ENCODE assay signal across 12 cellular contexts in genomic region chr11:116989184-116989583, GRCh38.
A peak's percentile ranks its signal among the peaks of the same experiment; 100 is the strongest.
DNase-seq lines count a peak whose midpoint lies in the region; ATAC-seq and TF ChIP-seq lines count a peak whose summit lies in the region.
"Had no signal": no experiment of that assay in that cellular context is flagged by ENCODE, and none has a peak within 500 bp of the region (broad histone marks: within the 10 kb centered on the region; RNA-seq: fewer than 3 reads in every experiment).

No MANE protein-coding gene starts in this region.

- H3K27me3 ChIP-seq in muscle layer of duodenum (ENCODE audit: low read depth, low read length) (no peaks in the 10 kb centered on the region), thyroid gland (no peaks in the 10 kb centered on the region)

- POLR2A ChIA-PET in activated CD4-positive, alpha-beta T cell treated with anti-CD3 and anti-CD28 coated beads for 36 hours (lab: Charles Lee), result interaction anchor here (0.7 kb wide), 1 partner anchor 101 kb away, joined by 7 read pairs; no protein-coding TSS in a partner anchor
- POLR2A ChIA-PET in activated CD4-positive, alpha-beta T cell treated with anti-CD3 and anti-CD28 coated beads, Interleukin-2, amount 10 ng/mL, durations not matched to agents 7 days and 5 days (lab: Charles Lee), result no interaction called here
- POLR2A ChIA-PET in WTC11 (lab: Charles Lee), result no interaction called here

- H3K27ac ChIP-seq in muscle layer of duodenum (ENCODE audit: low read length) (peak overlapping the region; percentile 73), thyroid gland (peak overlapping the region in 2 of 3 donors; percentile 44 to 52)
- H3K27ac ChIP-seq: parathyroid adenoma had no signal

- no peak overlapping the region for H3K4me3 ChIP-seq in muscle layer of duodenum (ENCODE audit: low read depth in 1 of 2, low read length in 2 of 2)
- H3K4me3 ChIP-seq in thyroid gland (replicated peaks in 1 of 3), result no peak overlapping the region

- peaks cover 40 to 42% of the 10 kb centered on the region in 2 donors for H3K4me1 ChIP-seq in muscle layer of duodenum (ENCODE audit: control insufficient read depth in 1 of 2, insufficient read depth in 2 of 2, low read length in 2 of 2)
- peaks cover 48 to 63% of the 10 kb centered on the region in 2 donors for H3K4me1 ChIP-seq in thyroid gland
- H3K4me1 ChIP-seq: parathyroid adenoma had no signal

- TF ChIP-seq CTCF in thyroid gland (IDR thresholded peaks at IDR 0.05) (no peak), WTC11 (IDR thresholded peaks at IDR 0.05) (no peak)

- DNase-seq in activated CD4-positive, alpha-beta T cell treated with anti-CD3 and anti-CD28 coated beads for 36 hours, result no peak
- no peak for DNase-seq in activated CD4-positive, alpha-beta T cell treated with anti-CD3 and anti-CD28 coated beads, Interleukin-2, amount 10 ng/mL, durations not matched to agents 7 days and 5 days
- no peak for DNase-seq in activated T-helper 2 cell treated with anti-CD3 and anti-CD28 coated beads, Interferon-gamma antibody, Interleukin-2, Interleukin-4, amounts not matched to agents 10 μg/mL and 5 μg/mL and 100 μg/mL, durations not matched to agents 14 hours and 24 hours and 36 hours (ENCODE audit: low spot score)
- DNase-seq in thyroid gland (no peak), NCI-H524 (lab: John Stamatoyannopoulos, UW) (no peak), WTC11 (ENCODE audit: low spot score) (no peak)
- DNase-seq: NCI-H2029 treated with DMSO at 0.1 percent for 48 hours; NK-92 treated with Interleukin-12 subunit alpha and Interleukin-12 subunit beta, amount 100 ng/mL, for 24 hours had no signal

- H3K36me3 ChIP-seq in muscle layer of duodenum (ENCODE audit: control insufficient read depth in 1 of 2, insufficient read depth in 2 of 2, low read length in 2 of 2), result no peaks in the 10 kb centered on the region
- H3K36me3 ChIP-seq in thyroid gland, result no peaks in the 10 kb centered on the region

- no peaks in the 10 kb centered on the region for H3K27me3 Mint-ChIP-seq in activated CD4-positive, alpha-beta T cell treated with anti-CD3 and anti-CD28 coated beads for 36 hours
- H3K27me3 Mint-ChIP-seq in activated CD4-positive, alpha-beta T cell treated with anti-CD3 and anti-CD28 coated beads, Interleukin-2, amount 10 ng/mL, durations not matched to agents 7 days and 5 days, result no peaks in the 10 kb centered on the region
- H3K27me3 Mint-ChIP-seq in activated T-helper 2 cell treated with anti-CD3 and anti-CD28 coated beads, Interferon-gamma antibody, Interleukin-2, Interleukin-4, amounts not matched to agents 10 μg/mL and 5 μg/mL and 100 μg/mL, durations not matched to agents 14 hours and 24 hours and 36 hours (ENCODE audit: low read depth), result no peaks in the 10 kb centered on the region
- no peaks in the 10 kb centered on the region for H3K27me3 Mint-ChIP-seq in WTC11 (ENCODE audit: low read depth)

- H3K4me1 Mint-ChIP-seq in activated CD4-positive, alpha-beta T cell treated with anti-CD3 and anti-CD28 coated beads for 36 hours, result peaks cover 81% of the 10 kb centered on the region
- H3K4me1 Mint-ChIP-seq in activated CD4-positive, alpha-beta T cell treated with anti-CD3 and anti-CD28 coated beads, Interleukin-2, amount 10 ng/mL, durations not matched to agents 7 days and 5 days, result peaks cover 68% of the 10 kb centered on the region
- H3K4me1 Mint-ChIP-seq in activated T-helper 2 cell treated with anti-CD3 and anti-CD28 coated beads, Interferon-gamma antibody, Interleukin-2, Interleukin-4, amounts not matched to agents 10 μg/mL and 5 μg/mL and 100 μg/mL, durations not matched to agents 14 hours and 24 hours and 36 hours (ENCODE audit: low read depth), result peaks cover 60% of the 10 kb centered on the region
- peaks cover 64% of the 10 kb centered on the region for H3K4me1 Mint-ChIP-seq in WTC11

- ATAC-seq in activated CD4-positive, alpha-beta T cell treated with anti-CD3 and anti-CD28 coated beads for 36 hours, result no peak
- no peak for ATAC-seq in HG03159 (IDR thresholded peaks at IDR 0.05; ENCODE audit: unreplicated experiment)
- no peak for ATAC-seq in WTC11
- ATAC-seq: activated CD4-positive, CD25-positive, alpha-beta regulatory T cell treated with anti-CD3 and anti-CD28 coated beads, Interleukin-2, amount 50 U/mL, for 24 hours had no signal

- H3K27ac Mint-ChIP-seq in activated CD4-positive, alpha-beta T cell treated with anti-CD3 and anti-CD28 coated beads for 36 hours, result peak overlapping the region; percentile 28
- H3K27ac Mint-ChIP-seq in activated CD4-positive, alpha-beta T cell treated with anti-CD3 and anti-CD28 coated beads, Interleukin-2, amount 10 ng/mL, durations not matched to agents 7 days and 5 days, result no peak overlapping the region
- peak overlapping the region; percentile 14 for H3K27ac Mint-ChIP-seq in activated T-helper 2 cell treated with anti-CD3 and anti-CD28 coated beads, Interferon-gamma antibody, Interleukin-2, Interleukin-4, amounts not matched to agents 10 μg/mL and 5 μg/mL and 100 μg/mL, durations not matched to agents 14 hours and 24 hours and 36 hours
- no peak overlapping the region; the same call in 1 of the 2 replicates for H3K27ac Mint-ChIP-seq in WTC11

- H3K4me3 Mint-ChIP-seq in activated CD4-positive, alpha-beta T cell treated with anti-CD3 and anti-CD28 coated beads for 36 hours, result no peak overlapping the region
- no peak overlapping the region for H3K4me3 Mint-ChIP-seq in activated CD4-positive, alpha-beta T cell treated with anti-CD3 and anti-CD28 coated beads, Interleukin-2, amount 10 ng/mL, durations not matched to agents 7 days and 5 days
- H3K4me3 Mint-ChIP-seq in activated T-helper 2 cell treated with anti-CD3 and anti-CD28 coated beads, Interferon-gamma antibody, Interleukin-2, Interleukin-4, amounts not matched to agents 10 μg/mL and 5 μg/mL and 100 μg/mL, durations not matched to agents 14 hours and 24 hours and 36 hours (ENCODE audit: low read depth), result no peak overlapping the region
- no peak overlapping the region for H3K4me3 Mint-ChIP-seq in WTC11

- H3K36me3 Mint-ChIP-seq in activated CD4-positive, alpha-beta T cell treated with anti-CD3 and anti-CD28 coated beads for 36 hours (ENCODE audit: low read depth), result peaks cover 9% of the 10 kb centered on the region
- H3K36me3 Mint-ChIP-seq in activated CD4-positive, alpha-beta T cell treated with anti-CD3 and anti-CD28 coated beads, Interleukin-2, amount 10 ng/mL, durations not matched to agents 7 days and 5 days (ENCODE audit: low read depth), result peaks cover 6% of the 10 kb centered on the region
- peaks cover 7% of the 10 kb centered on the region for H3K36me3 Mint-ChIP-seq in activated T-helper 2 cell treated with anti-CD3 and anti-CD28 coated beads, Interferon-gamma antibody, Interleukin-2, Interleukin-4, amounts not matched to agents 10 μg/mL and 5 μg/mL and 100 μg/mL, durations not matched to agents 14 hours and 24 hours and 36 hours (ENCODE audit: low read depth)
- H3K36me3 Mint-ChIP-seq in WTC11, result no peaks in the 10 kb centered on the region

- intact Hi-C loops in activated CD4-positive, alpha-beta T cell treated with anti-CD3 and anti-CD28 coated beads for 36 hours (cut with DNase I, micrococcal nuclease), result loop anchor here in 1 of 2 experiments (5.0 kb wide), 1 partner anchor 137 kb away; no protein-coding TSS in a partner anchor
- intact Hi-C loops in activated T-helper 2 cell treated with anti-CD3 and anti-CD28 coated beads, Interferon-gamma antibody, Interleukin-2, Interleukin-4, amounts not matched to agents 10 μg/mL and 5 μg/mL and 100 μg/mL, durations not matched to agents 14 hours and 24 hours and 36 hours (cut with micrococcal nuclease), result no loop called here
- intact Hi-C loops in thyroid gland (cut with DNase I), result loop anchor here (10.0 kb wide), 1 partner anchor 94 kb away; no protein-coding TSS in a partner anchor

- no peaks in the 10 kb centered on the region for H3K9me3 Mint-ChIP-seq in activated CD4-positive, alpha-beta T cell treated with anti-CD3 and anti-CD28 coated beads for 36 hours (ENCODE audit: low read depth)
- no peaks in the 10 kb centered on the region for H3K9me3 Mint-ChIP-seq in activated CD4-positive, alpha-beta T cell treated with anti-CD3 and anti-CD28 coated beads, Interleukin-2, amount 10 ng/mL, durations not matched to agents 7 days and 5 days
- no peaks in the 10 kb centered on the region for H3K9me3 Mint-ChIP-seq in activated T-helper 2 cell treated with anti-CD3 and anti-CD28 coated beads, Interferon-gamma antibody, Interleukin-2, Interleukin-4, amounts not matched to agents 10 μg/mL and 5 μg/mL and 100 μg/mL, durations not matched to agents 14 hours and 24 hours and 36 hours
- H3K9me3 Mint-ChIP-seq in WTC11, result no peaks in the 10 kb centered on the region

- CTCF ChIA-PET in activated CD4-positive, alpha-beta T cell treated with anti-CD3 and anti-CD28 coated beads for 36 hours (lab: Charles Lee), result interaction anchor here (1.4 kb wide), 1 partner anchor 31 kb away, joined by 4 read pairs; no protein-coding TSS in a partner anchor
- CTCF ChIA-PET in activated CD4-positive, alpha-beta T cell treated with anti-CD3 and anti-CD28 coated beads, Interleukin-2, amount 10 ng/mL, durations not matched to agents 7 days and 5 days (lab: Charles Lee), result interaction anchor here (0.7 kb wide), 1 partner anchor 427 kb away, joined by 7 read pairs; no protein-coding TSS in a partner anchor
- CTCF ChIA-PET in WTC11 (lab: Charles Lee), result no interaction called here

- no peak for TF ChIP-seq POLR2A in thyroid gland (IDR thresholded peaks at IDR 0.05)

- 54 to 57% methylated on average over 4 of the region's 4 CpGs for WGBS in thyroid gland, 2 donors

- H3K9me3 ChIP-seq in muscle layer of duodenum (ENCODE audit: control insufficient read depth in 1 of 2, low read length in 2 of 2), result no peaks in the 10 kb centered on the region
- H3K9me3 ChIP-seq in thyroid gland, result no peaks in the 10 kb centered on the region

Comparison
In these comparisons a context has a peak if more than half of its experiments do, and no peak if none do; other contexts are left out.
1. H3K27ac Mint-ChIP-seq: peak in activated CD4-positive, alpha-beta T cell treated with anti-CD3 and anti-CD28 coated beads for 36 hours (single experiment) and activated T-helper 2 cell treated with anti-CD3 and anti-CD28 coated beads, Interferon-gamma antibody, Interleukin-2, Interleukin-4, amounts not matched to agents 10 μg/mL and 5 μg/mL and 100 μg/mL, durations not matched to agents 14 hours and 24 hours and 36 hours (single experiment); none in activated CD4-positive, alpha-beta T cell treated with anti-CD3 and anti-CD28 coated beads, Interleukin-2, amount 10 ng/mL, durations not matched to agents 7 days and 5 days (single experiment) and WTC11 (single experiment).